Comparison of ENCODE assay signal across 8 cellular contexts in genomic region chr11:16815047-16815767, GRCh38.
DNase-seq lines count a peak whose midpoint lies in the region; ATAC-seq and TF ChIP-seq lines count a peak whose summit lies in the region.

No MANE protein-coding gene starts in this region.

- no peak overlapping the region for H2AFZ ChIP-seq in hepatocyte

- no peak for TF ChIP-seq EP300 in gastroesophageal sphincter (IDR thresholded peaks at IDR 0.05)

- H3K27me3 ChIP-seq in gastroesophageal sphincter (no peaks in the 10 kb centered on the region), hepatocyte (no peaks in the 10 kb centered on the region)

- intact Hi-C loops in sciatic nerve (cut with DNase I) = loop anchor here (10.0 kb wide), 1 partner anchor 250 kb away; no protein-coding TSS in a partner anchor

- no peaks in the 10 kb centered on the region for H4K20me1 ChIP-seq in hepatocyte (ENCODE audit: insufficient read depth, poor library complexity, severe bottlenecking)

- H3K9me3 ChIP-seq in gastroesophageal sphincter = no peaks in the 10 kb centered on the region
- H3K9me3 ChIP-seq in hepatocyte (ENCODE audit: low read depth) = no peaks in the 10 kb centered on the region

- H3K27ac ChIP-seq in gastroesophageal sphincter (peak overlapping the region in 1 of 4 donors; percentile 42), hepatocyte (no peak overlapping the region)

- H3K79me2 ChIP-seq in hepatocyte = peaks cover 3% of the 10 kb centered on the region

- TF ChIP-seq CTCF in gastroesophageal sphincter (IDR thresholded peaks at IDR 0.05) (no peak), hepatocyte (IDR thresholded peaks at IDR 0.05; ENCODE audit: poor library complexity) (no peak)

- TF ChIP-seq POLR2A in gastroesophageal sphincter (IDR thresholded peaks at IDR 0.05) = no peak

- H3K36me3 ChIP-seq in gastroesophageal sphincter (peaks cover 0 to 52% of the 10 kb centered on the region in 2 donors), hepatocyte (replicated peaks; ENCODE audit: insufficient read depth, low read depth) (no peaks in the 10 kb centered on the region)

- DNase-seq in GM03348 (ENCODE audit: low spot score) = peak; percentile 65
- DNase-seq in NCI-H460 (ENCODE audit: extremely low read depth, low read depth) = peak; percentile 23
- peak; percentile 76 for DNase-seq in sciatic nerve (ENCODE audit: low spot score)
- no peak for DNase-seq in activated CD4-positive, CD25-positive, alpha-beta regulatory T cell treated with anti-CD3 and anti-CD28 coated beads, Interleukin-2, amount 50 U/mL, for 72 hours
- DNase-seq in NCI-H187 (lab: John Stamatoyannopoulos, UW) = no peak
- no peak for DNase-seq in hepatocyte (ENCODE audit: low spot score)

- no peak overlapping the region for H3K4me2 ChIP-seq in hepatocyte

- 64% methylated on average over 8 of the region's 23 CpGs; no CpG with 5 or more reads in 1 of the 2 donors for WGBS in gastroesophageal sphincter (ENCODE audit: low coverage in 1 of 2), 2 donors
- WGBS in hepatocyte (ENCODE audit: low lambda C conversion rate, missing lambda C conversion rate) = 87% methylated on average over 23 of the region's 23 CpGs

- H3K4me1 ChIP-seq in gastroesophageal sphincter (peaks cover 0 to 14% (median 1%) of the 10 kb centered on the region in 3 donors), hepatocyte (ENCODE audit: insufficient read depth) (peaks cover 5% of the 10 kb centered on the region)

- no peaks in the 10 kb centered on the region for H3K9me2 ChIP-seq in hepatocyte (replicated peaks; ENCODE audit: insufficient read depth)

- no peak overlapping the region for H3K4me3 ChIP-seq in gastroesophageal sphincter
- no peak overlapping the region for H3K4me3 ChIP-seq in hepatocyte

- ATAC-seq in gastroesophageal sphincter = peak; percentile 78
- peak; percentile 76 for ATAC-seq in sciatic nerve
- ATAC-seq in GM21367 (IDR thresholded peaks at IDR 0.05; ENCODE audit: unreplicated experiment) = no peak

Comparison
In these comparisons a context has a peak if more than half of its experiments do, and no peak if none do; other contexts are left out.
1. DNase-seq: peak in GM03348 (single experiment), NCI-H460 (single experiment) and sciatic nerve (single experiment); none in activated CD4-positive, CD25-positive, alpha-beta regulatory T cell treated with anti-CD3 and anti-CD28 coated beads, Interleukin-2, amount 50 U/mL, for 72 hours (single experiment), NCI-H187 (0 of 2) and hepatocyte (single experiment).